ENCODE assay signal across 20 cellular contexts in genomic region chr10:49179699-49180511, GRCh38. TPM values are rescaled to one million over a fixed set of nuclear protein-coding genes. Genes with fewer than 3 reads are reported as not detected.
DNase-seq lines count a peak whose midpoint lies in the region; ATAC-seq and TF ChIP-seq lines count a peak whose summit lies in the region.
"Had no signal": no experiment of that assay in that cellular context is flagged by ENCODE, and none has a peak within 500 bp of the region (broad histone marks: within the 10 kb centered on the region; RNA-seq: fewer than 3 reads in every experiment).

No MANE protein-coding gene starts in this region.

- H3K36me3 Mint-ChIP-seq in dendritic cell treated with granulocyte-macrophage colony-stimulating factor and Interleukin-4, amounts not matched to agents 40 ng/mL and 50 ng/mL, for 4 days (ENCODE audit: low read depth), result peaks cover 89% of the 10 kb centered on the region
- no peaks in the 10 kb centered on the region for H3K36me3 Mint-ChIP-seq in stimulated activated naive CD8-positive, alpha-beta T cell treated with anti-CD3 and anti-CD28 coated beads, Interleukin-15, Interleukin-2, amounts not matched to agents 100 ng/mL and 50 ng/mL, for 24 hours (ENCODE audit: low read depth)
- H3K36me3 Mint-ChIP-seq: activated naive CD4-positive, alpha-beta T cell treated with anti-CD3 and anti-CD28 coated beads, Interleukin-2, amount 50 U/mL, for 24 hours; WTC11 had no signal

- in situ Hi-C loops in brain microvascular endothelial cell (cut with HindIII; ENCODE audit: low pct_ligation_motif_present, low sequenced_read_pairs), result no loop called here

- no peak for ATAC-seq in Right ventricle myocardium superior (ENCODE audit: poor library complexity)
- no peak for ATAC-seq in mucosa of descending colon
- ATAC-seq: GM23338, heart left ventricle, left cardiac atrium, WTC11 had no signal

- H3K4me1 ChIP-seq in right atrium auricular region (peaks cover 0 to 34% of the 10 kb centered on the region in 2 donors), OCI-LY3 (ENCODE audit: low read length) (peaks cover 85% of the 10 kb centered on the region), mucosa of descending colon (ENCODE audit: low read depth) (peaks cover 4% of the 10 kb centered on the region)
- H3K4me1 ChIP-seq: uterus had no signal

- intact Hi-C loops in Right ventricle myocardium superior (cut with DNase I) (no loop called here), mucosa of descending colon (cut with DNase I, micrococcal nuclease) (no loop called here)
- intact Hi-C loops in dendritic cell treated with granulocyte-macrophage colony-stimulating factor and Interleukin-4, amounts not matched to agents 40 ng/mL and 50 ng/mL, for 4 days (cut with micrococcal nuclease), result loop anchor here (5.0 kb wide), 1 partner anchor 182 kb away; no protein-coding TSS in a partner anchor

- H3K9me3 Mint-ChIP-seq in dendritic cell treated with granulocyte-macrophage colony-stimulating factor and Interleukin-4, amounts not matched to agents 40 ng/mL and 50 ng/mL, for 4 days, result no peaks in the 10 kb centered on the region
- no peaks in the 10 kb centered on the region for H3K9me3 Mint-ChIP-seq in stimulated activated naive CD8-positive, alpha-beta T cell treated with anti-CD3 and anti-CD28 coated beads, Interleukin-15, Interleukin-2, amounts not matched to agents 100 ng/mL and 50 ng/mL, for 24 hours
- H3K9me3 Mint-ChIP-seq: activated naive CD4-positive, alpha-beta T cell treated with anti-CD3 and anti-CD28 coated beads, Interleukin-2, amount 50 U/mL, for 24 hours; GM23338; WTC11 had no signal

- H3K9me3 ChIP-seq in right atrium auricular region (no peaks in the 10 kb centered on the region), OCI-LY3 (ENCODE audit: insufficient read depth, low read length) (no peaks in the 10 kb centered on the region), mucosa of descending colon (no peaks in the 10 kb centered on the region)
- H3K9me3 ChIP-seq: heart left ventricle, uterus had no signal

- no peaks in the 10 kb centered on the region for H3K27me3 ChIP-seq in right atrium auricular region
- no peaks in the 10 kb centered on the region for H3K27me3 ChIP-seq in OCI-LY3 (ENCODE audit: low read depth, low read length)
- no peaks in the 10 kb centered on the region for H3K27me3 ChIP-seq in brain microvascular endothelial cell (replicated peaks)
- H3K27me3 ChIP-seq: heart left ventricle, uterus had no signal

- peaks cover 93% of the 10 kb centered on the region for H3K4me1 Mint-ChIP-seq in dendritic cell treated with granulocyte-macrophage colony-stimulating factor and Interleukin-4, amounts not matched to agents 40 ng/mL and 50 ng/mL, for 4 days (ENCODE audit: low read depth)
- peaks cover 87% of the 10 kb centered on the region for H3K4me1 Mint-ChIP-seq in stimulated activated naive CD8-positive, alpha-beta T cell treated with anti-CD3 and anti-CD28 coated beads, Interleukin-15, Interleukin-2, amounts not matched to agents 100 ng/mL and 50 ng/mL, for 24 hours (ENCODE audit: low read depth)

- H3K4me2 ChIP-seq in OCI-LY3 (ENCODE audit: low read length), result peak overlapping the region; percentile 42
- H3K4me2 ChIP-seq: GM23338, PC-9 had no signal

- no peaks in the 10 kb centered on the region for H3K27me3 Mint-ChIP-seq in dendritic cell treated with granulocyte-macrophage colony-stimulating factor and Interleukin-4, amounts not matched to agents 40 ng/mL and 50 ng/mL, for 4 days
- peaks cover 4% of the 10 kb centered on the region for H3K27me3 Mint-ChIP-seq in stimulated activated naive CD8-positive, alpha-beta T cell treated with anti-CD3 and anti-CD28 coated beads, Interleukin-15, Interleukin-2, amounts not matched to agents 100 ng/mL and 50 ng/mL, for 24 hours

- TF ChIP-seq CTCF in right atrium auricular region (IDR thresholded peaks at IDR 0.05) (no peak), OCI-LY3 (IDR thresholded peaks at IDR 0.05; ENCODE audit: low read depth, low read length) (no peak), mucosa of descending colon (IDR thresholded peaks at IDR 0.05) (no peak), brain microvascular endothelial cell (IDR thresholded peaks at IDR 0.05; ENCODE audit: low read depth, low read length, missing control alignments) (no peak)

- H4K20me1 ChIP-seq in OCI-LY3 (ENCODE audit: insufficient read depth, low read length), result no peaks in the 10 kb centered on the region

- no peaks in the 10 kb centered on the region for H3K79me2 ChIP-seq in OCI-LY3 (ENCODE audit: low read length)

- no peak overlapping the region for H3K4me3 ChIP-seq in right atrium auricular region
- H3K4me3 ChIP-seq in OCI-LY3 (ENCODE audit: low read length), result no peak overlapping the region
- no peak overlapping the region for H3K4me3 ChIP-seq in mucosa of descending colon
- H3K4me3 ChIP-seq in brain microvascular endothelial cell (ENCODE audit: low read depth, low read length), result no peak overlapping the region
- H3K4me3 ChIP-seq: GM23338, heart left ventricle, PC-9, uterus had no signal

- no peak overlapping the region for H3K9ac ChIP-seq in OCI-LY3 (ENCODE audit: low read length)

- DNase-seq in right atrium auricular region (ENCODE audit: low spot score), result peak; percentile 57
- no peak for DNase-seq in Right ventricle myocardium superior
- DNase-seq in mucosa of descending colon, result no peak
- DNase-seq in cortex of kidney (lab: John Stamatoyannopoulos, UW), result no peak
- DNase-seq in brain microvascular endothelial cell, result no peak
- DNase-seq: DND-41, heart left ventricle, KG1, left cardiac atrium, NCI-H1436, NCI-H524 treated with DMSO at 0.1 percent for 48 hours, PC-9, uterus had no signal

- H3K27ac Mint-ChIP-seq in dendritic cell treated with granulocyte-macrophage colony-stimulating factor and Interleukin-4, amounts not matched to agents 40 ng/mL and 50 ng/mL, for 4 days, result peak overlapping the region; percentile 95
- H3K27ac Mint-ChIP-seq in stimulated activated naive CD8-positive, alpha-beta T cell treated with anti-CD3 and anti-CD28 coated beads, Interleukin-15, Interleukin-2, amounts not matched to agents 100 ng/mL and 50 ng/mL, for 24 hours, result peak overlapping the region; percentile 84
- H3K27ac Mint-ChIP-seq: activated naive CD4-positive, alpha-beta T cell treated with anti-CD3 and anti-CD28 coated beads, Interleukin-2, amount 50 U/mL, for 24 hours; GM23338; WTC11 had no signal

- no peaks in the 10 kb centered on the region for H3K36me3 ChIP-seq in right atrium auricular region
- no peaks in the 10 kb centered on the region for H3K36me3 ChIP-seq in OCI-LY3 (replicated peaks; ENCODE audit: low read depth, low read length)
- H3K36me3 ChIP-seq in mucosa of descending colon (ENCODE audit: low read depth), result no peaks in the 10 kb centered on the region
- H3K36me3 ChIP-seq in brain microvascular endothelial cell (replicated peaks), result no peaks in the 10 kb centered on the region
- H3K36me3 ChIP-seq: heart left ventricle, uterus had no signal

- no peak overlapping the region for H3K4me3 Mint-ChIP-seq in dendritic cell treated with granulocyte-macrophage colony-stimulating factor and Interleukin-4, amounts not matched to agents 40 ng/mL and 50 ng/mL, for 4 days
- H3K4me3 Mint-ChIP-seq in stimulated activated naive CD8-positive, alpha-beta T cell treated with anti-CD3 and anti-CD28 coated beads, Interleukin-15, Interleukin-2, amounts not matched to agents 100 ng/mL and 50 ng/mL, for 24 hours, result peak overlapping the region; percentile 59
- H3K4me3 Mint-ChIP-seq: activated naive CD4-positive, alpha-beta T cell treated with anti-CD3 and anti-CD28 coated beads, Interleukin-2, amount 50 U/mL, for 24 hours; GM23338; WTC11 had no signal

- no peak overlapping the region; the same call in 1 of the 2 replicates for H2AFZ ChIP-seq in OCI-LY3 (ENCODE audit: low read depth, low read length)
- H2AFZ ChIP-seq: GM23338, PC-9 had no signal

- H3K27ac ChIP-seq in right atrium auricular region (no peak overlapping the region), OCI-LY3 (ENCODE audit: low read length) (no peak overlapping the region), brain microvascular endothelial cell (no peak overlapping the region)
- H3K27ac ChIP-seq: PC-9, uterus had no signal

RNA-seq across cellular contexts. Expression of gene TMEM273, which starts 8.3 kb away (rescaled TPM):
- total RNA-seq in right atrium auricular region, result 10 to 100 TPM; 14.3 to 14.8 TPM
- 28.5 TPM for total RNA-seq in Right ventricle myocardium superior
- 10 to 100 TPM in 1 of 3 donors, 1 to 10 TPM in 2; 4.8 to 12.7 (median 7.0) TPM for total RNA-seq in mucosa of descending colon
- total RNA-seq: chondrocyte, GM23338 had no signal

RNA-seq across cellular contexts. Expression of gene FAM170B, which starts 46.1 kb away (rescaled TPM):
- not detected for total RNA-seq in right atrium auricular region
- total RNA-seq in Right ventricle myocardium superior, result not detected
- total RNA-seq in mucosa of descending colon, result not detected
- total RNA-seq: chondrocyte, GM23338, heart left ventricle, left cardiac atrium, PC-9, uterus, WTC11 had no signal
